Comparison of ENCODE assay signal across 26 cellular contexts in the genomic region with DNA sequence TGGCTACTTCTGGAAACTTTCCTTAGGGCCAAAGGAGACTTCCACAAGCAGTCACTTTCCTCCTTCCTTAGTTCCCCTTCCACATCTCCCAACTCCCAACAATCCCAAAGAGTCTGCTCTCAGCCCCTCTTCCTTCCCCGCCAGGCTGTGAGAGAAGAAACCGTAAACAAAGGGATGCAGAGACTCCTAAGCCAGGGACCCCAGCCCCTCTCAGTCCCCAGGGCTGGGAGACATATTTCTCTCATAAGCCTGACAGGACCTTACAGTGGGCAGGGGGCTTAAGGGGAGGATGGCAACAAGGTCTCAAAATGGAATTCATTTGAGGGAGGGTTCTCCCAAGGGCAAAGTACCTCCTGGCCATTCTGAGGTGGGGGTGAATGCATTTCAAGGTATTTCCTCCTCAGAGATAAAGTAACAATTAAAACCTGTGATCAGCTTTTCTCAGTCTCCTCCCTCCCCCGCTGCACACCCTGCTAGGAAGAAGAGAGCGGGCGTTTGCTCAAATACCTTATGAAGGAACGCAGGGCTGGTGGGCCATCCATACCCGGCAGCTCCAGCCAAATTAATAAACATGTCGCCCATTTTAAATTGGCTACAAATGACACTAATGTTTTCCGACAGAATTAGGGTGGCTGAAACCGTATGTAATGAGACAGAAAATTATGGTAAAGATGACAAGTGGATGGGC. TPM values are rescaled to one million over a fixed set of nuclear protein-coding genes. Genes with fewer than 3 reads are reported as not detected.
"Had no signal": no experiment of that assay in that cellular context is flagged by ENCODE, and none has a peak within 500 bp of the region (broad histone marks: within the 10 kb centered on the region; RNA-seq: fewer than 3 reads in every experiment).

No MANE protein-coding gene starts in this region.

- H3K36me3 ChIP-seq: breast epithelium, right lobe of liver, thyroid gland, WERI-Rb-1 had no signal

- H3K27ac Mint-ChIP-seq: activated CD8-positive, alpha-beta T cell treated with anti-CD3 and anti-CD28 coated beads, Interleukin-2, amount 10 ng/mL, durations not matched to agents 7 days and 5 days; activated naive CD8-positive, alpha-beta T cell treated with anti-CD3 and anti-CD28 coated beads for 36 hours; memory B cell; natural killer cell treated with Interleukin-12 subunit alpha and Interleukin-12 subunit beta and Interleukin-15 and Interleukin-18, amount 100 ng/mL, for 72 hours; stimulated activated naive CD8-positive, alpha-beta T cell treated with anti-CD3 and anti-CD28 coated beads, Interleukin-15, Interleukin-2, amounts not matched to agents 100 ng/mL and 50 ng/mL, for 24 hours had no signal

- H3K4me2 ChIP-seq: hepatocyte had no signal

- H3K9me3 ChIP-seq: breast epithelium, right lobe of liver, thyroid gland had no signal

- H3K27ac ChIP-seq: breast epithelium, epithelial cell of prostate, hepatocyte, right lobe of liver, skin epidermis, thyroid gland, WERI-Rb-1 had no signal

- H3K9me3 Mint-ChIP-seq: central memory CD8-positive, alpha-beta T cell; memory B cell; natural killer cell treated with Interleukin-12 subunit alpha and Interleukin-12 subunit beta and Interleukin-15 and Interleukin-18, amount 100 ng/mL, for 72 hours; stimulated activated naive CD8-positive, alpha-beta T cell treated with anti-CD3 and anti-CD28 coated beads, Interleukin-15, Interleukin-2, amounts not matched to agents 100 ng/mL and 50 ng/mL, for 24 hours had no signal

- H3K4me1 ChIP-seq: breast epithelium had no signal

- ATAC-seq: activated CD8-positive, alpha-beta T cell treated with anti-CD3 and anti-CD28 coated beads, Interleukin-2, amount 10 ng/mL, durations not matched to agents 7 days and 5 days; left cardiac atrium; natural killer cell treated with Interleukin-12 subunit alpha and Interleukin-12 subunit beta and Interleukin-15 and Interleukin-18, amount 100 ng/mL, for 72 hours had no signal

- DNase-seq: activated CD4-positive, alpha-beta T cell treated with anti-CD3 and anti-CD28 coated beads for 1 hour; activated CD4-positive, alpha-beta T cell treated with anti-CD3 and anti-CD28 coated beads, Interleukin-2, amount 50 U/mL, for 1 hour; activated CD8-positive, alpha-beta T cell treated with anti-CD3 and anti-CD28 coated beads, Interleukin-2, amount 10 ng/mL, durations not matched to agents 7 days and 5 days; activated naive CD4-positive, alpha-beta T cell treated with Interleukin-2 at 50 U/mL for 16 hours; activated naive CD8-positive, alpha-beta T cell treated with anti-CD3 and anti-CD28 coated beads for 36 hours; activated T-cell treated with anti-CD3 and anti-CD28 coated beads, Interleukin-2, amount 50 U/mL, for 1 hour; cortex of kidney; left cardiac atrium; right lobe of liver; stimulated activated CD4-positive, alpha-beta T cell treated with anti-CD3 and anti-CD28 coated beads, Interleukin-1b, Interleukin-23, amount 100 ng/mL, for 48 hours; T-helper 1 cell; thyroid gland; WERI-Rb-1 had no signal

- H3K36me3 Mint-ChIP-seq: natural killer cell treated with Interleukin-12 subunit alpha and Interleukin-12 subunit beta and Interleukin-15 and Interleukin-18, amount 100 ng/mL, for 72 hours had no signal

- H2AFZ ChIP-seq: hepatocyte had no signal

- H3K4me3 ChIP-seq: hepatocyte, right lobe of liver, skin epidermis, thyroid gland had no signal

- H3K4me3 Mint-ChIP-seq: activated CD8-positive, alpha-beta T cell treated with anti-CD3 and anti-CD28 coated beads, Interleukin-2, amount 10 ng/mL, durations not matched to agents 7 days and 5 days; activated naive CD8-positive, alpha-beta T cell treated with anti-CD3 and anti-CD28 coated beads for 36 hours; central memory CD8-positive, alpha-beta T cell; memory B cell; natural killer cell treated with Interleukin-12 subunit alpha and Interleukin-12 subunit beta and Interleukin-15 and Interleukin-18, amount 100 ng/mL, for 72 hours; stimulated activated naive CD8-positive, alpha-beta T cell treated with anti-CD3 and anti-CD28 coated beads, Interleukin-15, Interleukin-2, amounts not matched to agents 100 ng/mL and 50 ng/mL, for 24 hours had no signal

- H3K79me2 ChIP-seq: hepatocyte had no signal

RNA-seq across cellular contexts. Expression of a gene that starts 4.0 kb away (rescaled TPM):
- total RNA-seq: activated CD8-positive, alpha-beta T cell treated with anti-CD3 and anti-CD28 coated beads, Interleukin-2, amount 10 ng/mL, durations not matched to agents 7 days and 5 days; activated naive CD8-positive, alpha-beta T cell treated with anti-CD3 and anti-CD28 coated beads for 36 hours; astrocyte; breast epithelium; fibroblast of villous mesenchyme; glomerular endothelial cell; hepatocyte; left cardiac atrium; lower leg skin; natural killer cell treated with Interleukin-12 subunit alpha and Interleukin-12 subunit beta and Interleukin-15 and Interleukin-18, amount 100 ng/mL, for 72 hours; right lobe of liver; thyroid gland; ureter had no signal
- polyA plus RNA-seq: hepatocyte had no signal
